Comparison of ENCODE assay signal across 8 cellular contexts in genomic region chr15:90400005-90400758, GRCh38. TPM values are rescaled to one million over a fixed set of nuclear protein-coding genes. Genes with fewer than 3 reads are reported as not detected.
DNase-seq lines count a peak whose midpoint lies in the region; ATAC-seq, FAIRE-seq and TF ChIP-seq lines count a peak whose summit lies in the region.

No MANE protein-coding gene starts in this region.

- TF ChIP-seq CTCF in GM12865 (IDR thresholded peaks at IDR 0.05; ENCODE audit: insufficient read depth, low read depth, low read length, missing control alignments) (no peak), NB4 (IDR thresholded peaks at IDR 0.05; ENCODE audit: low read depth, low read length) (no peak), pancreas (IDR thresholded peaks at IDR 0.05) (no peak)

- intact Hi-C loops in pancreas (cut with DNase I) = no loop called here

- H3K4me3 ChIP-seq in GM12865 (ENCODE audit: low read depth, low read length) (peak overlapping the region; percentile 41), NB4 (ENCODE audit: low read depth, low read length) (peak overlapping the region; percentile 48), duodenal mucosa (ENCODE audit: low read depth in 1 of 2, low read length in 2 of 2) (peak overlapping the region; percentile 19 to 53), pancreas (peak overlapping the region in 1 of 4 donors; percentile 18)

- H3K27me3 ChIP-seq in duodenal mucosa (ENCODE audit: control insufficient read depth in 1 of 2, insufficient read depth in 2 of 2, low read length in 2 of 2) (no peaks in the 10 kb centered on the region), pancreas (no peaks in the 10 kb centered on the region)

- peak overlapping the region; percentile 2 to 53 for H3K9ac ChIP-seq in duodenal mucosa (ENCODE audit: low read depth in 1 of 2, low read length in 2 of 2)

- H3K4me1 ChIP-seq in duodenal mucosa (ENCODE audit: control insufficient read depth in 1 of 2, insufficient read depth in 2 of 2, low read length in 2 of 2) = peaks cover 32 to 42% of the 10 kb centered on the region in 2 donors
- H3K4me1 ChIP-seq in pancreas = peaks cover 33 to 34% (median 33%) of the 10 kb centered on the region in 3 donors

- H3K27ac ChIP-seq in duodenal mucosa (ENCODE audit: low read depth, low read length) (peak overlapping the region; percentile 80), pancreas (peak overlapping the region; percentile 72 to 95 (median 88))

- DNase-seq in GM12865 (ENCODE audit: low read depth) = no peak
- peak; percentile 67 for DNase-seq in NB4 (ENCODE audit: low read depth)
- no peak for DNase-seq in pancreas
- DNase-seq in NCI-H2029 (lab: John Stamatoyannopoulos, UW) = no peak
- DNase-seq in effector CD8-positive, alpha-beta T cell (lab: John Stamatoyannopoulos, UW) = no peak
- DNase-seq in cortex of kidney (lab: John Stamatoyannopoulos, UW) = no peak

- H3K36me3 ChIP-seq in duodenal mucosa (ENCODE audit: control insufficient read depth in 1 of 2, insufficient read depth in 2 of 2, low read length in 2 of 2) (no peaks in the 10 kb centered on the region), pancreas (no peaks in the 10 kb centered on the region)

- WGBS in pancreas, 2 donors = 50 to 55% methylated on average over 7 of the region's 7 CpGs

- ATAC-seq in pancreas (peak; percentile 45 to 54 (median 46)), HG03354 (IDR thresholded peaks at IDR 0.05; ENCODE audit: poor library complexity, severe bottlenecking, unreplicated experiment) (no peak)

- H3K9me3 ChIP-seq in duodenal mucosa (ENCODE audit: control insufficient read depth in 1 of 2, low read length in 2 of 2) (no peaks in the 10 kb centered on the region), pancreas (no peaks in the 10 kb centered on the region)

- no peak for TF ChIP-seq POLR2A in NB4 (IDR thresholded peaks at IDR 0.05; ENCODE audit: extremely low read depth, insufficient read length)

- FAIRE-seq in pancreas (lab: Jason Lieb, UNC) = no peak

RNA-seq across cellular contexts. Expression of gene IQGAP1, which starts 12.1 kb away (rescaled TPM):
- 100 to 1,000 TPM in 1 of 6 donors, 10 to 100 TPM in 5; 40.0 to 103 (median 43.3) TPM for total RNA-seq in pancreas
- 10 to 100 TPM; 20.6 to 48.4 TPM for polyA plus RNA-seq in pancreas

RNA-seq across cellular contexts. Expression of gene ZNF774, which starts 48.1 kb away (rescaled TPM):
- total RNA-seq in pancreas = 1 to 10 TPM; 2.2 to 7.2 (median 4.3) TPM
- polyA plus RNA-seq in pancreas = 10 to 100 TPM in 1 of 2 donors, 1 to 10 TPM in 1; 2.3 to 11.9 TPM
